In genomic region chr4:140150886-140151699, GRCh38 we compare ENCODE assay signal across 8 cellular contexts. TPM values are rescaled to one million over a fixed set of nuclear protein-coding genes. Genes with fewer than 3 reads are reported as not detected.
DNase-seq lines count a peak whose midpoint lies in the region; ATAC-seq and TF ChIP-seq lines count a peak whose summit lies in the region.

No MANE protein-coding gene starts in this region.

- peak overlapping the region; percentile 100 for H3K4me2 ChIP-seq in skeletal muscle satellite cell (ENCODE audit: low read length)

- peak overlapping the region; percentile 94 for H3K4me3 ChIP-seq in skeletal muscle satellite cell (ENCODE audit: low read length)

- peaks cover 19% of the 10 kb centered on the region for H3K4me1 ChIP-seq in skeletal muscle satellite cell (ENCODE audit: control insufficient read depth, insufficient read depth, low read length)

- TF ChIP-seq CTCF in CD14-positive monocyte (IDR thresholded peaks at IDR 0.05) (no peak), HFFc6 (IDR thresholded peaks at IDR 0.05) (no peak)

- ATAC-seq in HG03108 (IDR thresholded peaks at IDR 0.05; ENCODE audit: unreplicated experiment): no peak

- H3K36me3 Mint-ChIP-seq in CD14-positive monocyte (no peaks in the 10 kb centered on the region), HFFc6 (ENCODE audit: low read depth) (no peaks in the 10 kb centered on the region), immature natural killer cell (no peaks in the 10 kb centered on the region)

- peak overlapping the region; percentile 97 to 98 for H3K4me3 Mint-ChIP-seq in CD14-positive monocyte
- peak overlapping the region; percentile 97 for H3K4me3 Mint-ChIP-seq in HFFc6
- H3K4me3 Mint-ChIP-seq in immature natural killer cell: peak overlapping the region; percentile 91 to 94 (median 93)

- H3K4me1 Mint-ChIP-seq in CD14-positive monocyte (peaks cover 30% of the 10 kb centered on the region), HFFc6 (ENCODE audit: low read depth) (peaks cover 11% of the 10 kb centered on the region), immature natural killer cell (peaks cover 27 to 30% of the 10 kb centered on the region in 2 donors)

- H3K9ac ChIP-seq in skeletal muscle satellite cell (ENCODE audit: low read depth, low read length): peak overlapping the region; percentile 89

- peaks cover 4% of the 10 kb centered on the region for H3K27me3 ChIP-seq in skeletal muscle satellite cell (ENCODE audit: control insufficient read depth, insufficient read depth, low read length)

- H3K27me3 Mint-ChIP-seq in CD14-positive monocyte (ENCODE audit: low read depth in 3 of 3) (peaks cover 0 to 1% (median 0%) of the 10 kb centered on the region in 3 donors), HFFc6 (ENCODE audit: insufficient read depth) (no peaks in the 10 kb centered on the region), immature natural killer cell (ENCODE audit: low read depth in 3 of 3) (peaks cover 9 to 31% (median 26%) of the 10 kb centered on the region in 3 donors)

- DNase-seq in CD14-positive monocyte (ENCODE audit: low spot score) (peak; percentile 84), HFFc6 (peak; percentile 87), NCI-H510A treated with DMSO at 0.1 percent for 48 hours (lab: John Stamatoyannopoulos, UW) (peak; percentile 87), cerebellar nuclear complex (lab: John Stamatoyannopoulos, UW) (peak; percentile 21 to 64), immature natural killer cell (peak; percentile 71 to 73 (median 71))
- DNase-seq in activated CD4-positive, CD25-positive, alpha-beta regulatory T cell treated with anti-CD3 and anti-CD28 coated beads, Interleukin-2, amount 50 U/mL, for 72 hours: peak; percentile 53

- intact Hi-C loops in CD14-positive monocyte (cut with micrococcal nuclease): loop anchor here (5.0 kb wide), 5 partner anchors 59 to 414 kb away; no protein-coding TSS in a partner anchor

- H3K27ac Mint-ChIP-seq in CD14-positive monocyte (peak overlapping the region; percentile 92 to 99 (median 97)), HFFc6 (peak overlapping the region; percentile 93), immature natural killer cell (peak overlapping the region in 5 of 6 donors; percentile 72 to 84 (median 79))

- no peaks in the 10 kb centered on the region for H3K9me3 ChIP-seq in skeletal muscle satellite cell (replicated peaks; ENCODE audit: low read length)

- no peaks in the 10 kb centered on the region for H3K36me3 ChIP-seq in skeletal muscle satellite cell (ENCODE audit: insufficient read depth, low read length)

- no peaks in the 10 kb centered on the region for H3K9me3 Mint-ChIP-seq in CD14-positive monocyte
- no peaks in the 10 kb centered on the region for H3K9me3 Mint-ChIP-seq in HFFc6
- no peaks in the 10 kb centered on the region for H3K9me3 Mint-ChIP-seq in immature natural killer cell

RNA-seq across cellular contexts. Expression of gene MAML3, which starts 2.9 kb away (rescaled TPM):
- polyA plus RNA-seq in CD14-positive monocyte (1 to 10 TPM; 1.5 to 2.3 TPM), immature natural killer cell (1 to 10 TPM in 1 of 3 donors, under 1 TPM in 1, not detected in 1; 0.41 to 1.2 TPM)
- 1 to 10 TPM; 1.2 to 1.9 (median 1.6) TPM for total RNA-seq in HFFc6 (2021; fragmentation: NEBNext Ultra II Directional; extraction: Animal tissue kit (Norgen Biotek cat#: 25700))
- 0.51 and 1.3 TPM in 2 replicates for total RNA-seq in skeletal muscle satellite cell (2012; rRNA removed)
